ENCODE assay signal across 27 cellular contexts in the genomic region with DNA sequence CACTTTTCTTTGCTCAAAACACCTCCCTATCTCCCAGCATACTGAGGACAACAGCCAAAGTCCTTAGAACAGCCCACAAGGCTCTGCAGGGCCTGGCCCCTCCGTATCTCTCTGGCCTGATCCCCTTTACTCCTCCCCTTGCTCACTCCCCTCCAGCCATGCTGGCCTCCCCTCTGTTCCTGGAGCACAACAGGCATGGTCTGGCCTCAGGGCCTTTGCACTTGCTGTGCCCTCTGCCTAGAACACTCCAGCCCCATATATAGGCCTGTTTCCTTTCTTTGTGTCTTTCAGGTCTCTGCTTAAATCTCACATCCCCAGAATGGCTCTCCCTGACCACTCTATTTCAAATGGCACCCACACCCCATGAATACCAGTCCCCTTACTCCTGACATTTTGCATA.
A peak's percentile ranks its signal among the peaks of the same experiment; 100 is the strongest.
DNase-seq lines count a peak whose midpoint lies in the region; ATAC-seq and TF ChIP-seq lines count a peak whose summit lies in the region.
"Had no signal": no experiment of that assay in that cellular context is flagged by ENCODE, and none has a peak within 500 bp of the region (broad histone marks: within the 10 kb centered on the region; RNA-seq: fewer than 3 reads in every experiment).

No MANE protein-coding gene starts in this region.

- H3K9me3 ChIP-seq in mammary epithelial cell (replicated peaks; ENCODE audit: insufficient read depth, low read length) (no peaks in the 10 kb centered on the region), sigmoid colon (no peaks in the 10 kb centered on the region)
- H3K9me3 ChIP-seq: ascending aorta, MG63, spleen had no signal

- H3K9me3 Mint-ChIP-seq in activated CD4-positive, alpha-beta T cell treated with anti-CD3 and anti-CD28 coated beads for 36 hours (ENCODE audit: low read depth) = no peaks in the 10 kb centered on the region
- H3K9me3 Mint-ChIP-seq in immature natural killer cell = no peaks in the 10 kb centered on the region
- H3K9me3 Mint-ChIP-seq: activated CD8-positive, alpha-beta T cell treated with anti-CD3 and anti-CD28 coated beads for 36 hours; CD4-positive, alpha-beta memory T cell; naive thymus-derived CD4-positive, alpha-beta T cell had no signal

- H3K27me3 Mint-ChIP-seq in activated CD4-positive, alpha-beta T cell treated with anti-CD3 and anti-CD28 coated beads for 36 hours = peaks cover 12% of the 10 kb centered on the region
- H3K27me3 Mint-ChIP-seq in immature natural killer cell (ENCODE audit: low read depth in 3 of 3) = peaks cover 3 to 16% (median 3%) of the 10 kb centered on the region in 3 donors

- no peak for DNase-seq in mammary epithelial cell
- no peak for DNase-seq in sigmoid colon
- no peak for DNase-seq in activated CD4-positive, alpha-beta T cell treated with anti-CD3 and anti-CD28 coated beads for 36 hours
- DNase-seq in immature natural killer cell = no peak
- DNase-seq in pons (ENCODE audit: low spot score) = no peak
- DNase-seq in stimulated activated CD4-positive, alpha-beta T cell treated with anti-CD3 and anti-CD28 coated beads, Interleukin-15, amount 100 ng/mL, for 24 hours = no peak
- DNase-seq: activated CD4-positive, CD25-positive, alpha-beta regulatory T cell treated with anti-CD3 and anti-CD28 coated beads, Interleukin-2, amount 50 U/mL, for 72 hours; activated CD8-positive, alpha-beta T cell treated with anti-CD3 and anti-CD28 coated beads for 36 hours; activated effector memory CD4-positive, alpha-beta T cell treated with Interleukin-2 at 50 U/mL for 16 hours; activated T-cell treated with anti-CD3 and anti-CD28 coated beads for 4 hours; CD4-positive, alpha-beta memory T cell; HCEC 1CT; KBM-7; MG63; naive thymus-derived CD4-positive, alpha-beta T cell; NCI-H1105 treated with DMSO at 0.1 percent for 48 hours; NCI-H2107; retina; spleen; stimulated activated CD4-positive, alpha-beta T cell treated with anti-CD3 and anti-CD28 coated beads, Interleukin-2, amount 100 ng/mL, for 48 hours; T-helper 17 cell had no signal

- H3K4me3 Mint-ChIP-seq in activated CD4-positive, alpha-beta T cell treated with anti-CD3 and anti-CD28 coated beads for 36 hours = no peak overlapping the region
- no peak overlapping the region for H3K4me3 Mint-ChIP-seq in immature natural killer cell
- H3K4me3 Mint-ChIP-seq: activated CD8-positive, alpha-beta T cell treated with anti-CD3 and anti-CD28 coated beads for 36 hours; activated naive CD8-positive, alpha-beta T cell; CD4-positive, alpha-beta memory T cell; naive thymus-derived CD4-positive, alpha-beta T cell; T-helper 17 cell had no signal

- intact Hi-C loops in mammary epithelial cell (cut with micrococcal nuclease) = loop anchor here (5.0 kb wide), 1 partner anchor 72 kb away; no protein-coding TSS in a partner anchor
- intact Hi-C loops in sigmoid colon (cut with DNase I) = loop anchor here (5.0 kb wide), 1 partner anchor 32 kb away; no protein-coding TSS in a partner anchor
- intact Hi-C loops in activated CD4-positive, alpha-beta T cell treated with anti-CD3 and anti-CD28 coated beads for 36 hours (cut with DNase I, micrococcal nuclease) = no loop called here

- TF ChIP-seq POLR2A in sigmoid colon (IDR thresholded peaks at IDR 0.05) = no peak

- TF ChIP-seq CTCF in C4-2B (conservative IDR thresholded peaks at IDR 0.05) = no peak
- no peak for TF ChIP-seq CTCF in mammary epithelial cell (conservative IDR thresholded peaks at IDR 0.05 in 1 of 2, IDR thresholded peaks at IDR 0.05 in 1 of 2; ENCODE audit: extremely low read depth in 1 of 2, insufficient read depth in 1 of 2, low read depth in 1 of 2, low read length in 2 of 2)
- TF ChIP-seq CTCF in sigmoid colon (IDR thresholded peaks at IDR 0.05) = no peak

- no peak for ATAC-seq in activated CD4-positive, alpha-beta T cell treated with anti-CD3 and anti-CD28 coated beads for 36 hours
- ATAC-seq: activated CD8-positive, alpha-beta T cell treated with anti-CD3 and anti-CD28 coated beads for 36 hours; GM12878; naive thymus-derived CD4-positive, alpha-beta T cell; SK-N-SH treated with all-trans-retinoic acid at 6 μM for 48 hours; T-helper 17 cell had no signal

- no peak overlapping the region for H3K4me2 ChIP-seq in mammary epithelial cell (ENCODE audit: insufficient read depth, low read depth, low read length)

- CTCF ChIA-PET in mammary epithelial cell (lab: Charles Lee; ENCODE audit: low non-redundant PET) = no interaction called here
- CTCF ChIA-PET in activated CD4-positive, alpha-beta T cell treated with anti-CD3 and anti-CD28 coated beads for 36 hours (lab: Charles Lee) = no interaction called here

- POLR2A ChIA-PET in activated CD4-positive, alpha-beta T cell treated with anti-CD3 and anti-CD28 coated beads for 36 hours (lab: Charles Lee) = no interaction called here

- in situ Hi-C loops in mammary epithelial cell (cut with MboI; ENCODE audit: low sequenced_read_pairs in 2 of 2) = no loop called here

- H2AFZ ChIP-seq in mammary epithelial cell (ENCODE audit: low read depth, low read length) = no peak overlapping the region

- no peaks in the 10 kb centered on the region for H3K36me3 ChIP-seq in mammary epithelial cell (ENCODE audit: insufficient read depth, low read length)
- no peaks in the 10 kb centered on the region for H3K36me3 ChIP-seq in sigmoid colon
- H3K36me3 ChIP-seq: ascending aorta, spleen had no signal

- peak overlapping the region; percentile 41; the same call in 1 of the 2 replicates for H3K27ac ChIP-seq in C4-2B
- peak overlapping the region; percentile 36 for H3K27ac ChIP-seq in mammary epithelial cell (ENCODE audit: insufficient read depth, low read depth, low read length)
- H3K27ac ChIP-seq in layer of hippocampus (ENCODE audit: low read depth, low read length) = peak overlapping the region; percentile 35
- H3K27ac ChIP-seq in sigmoid colon = peak overlapping the region; percentile 81 to 97 (median 90)
- H3K27ac ChIP-seq: ascending aorta, spleen had no signal

- peak overlapping the region; percentile 18 for H3K9ac ChIP-seq in mammary epithelial cell (ENCODE audit: insufficient read depth, low read length)

- no peak overlapping the region for H3K27ac Mint-ChIP-seq in activated CD4-positive, alpha-beta T cell treated with anti-CD3 and anti-CD28 coated beads for 36 hours
- H3K27ac Mint-ChIP-seq in immature natural killer cell = no peak overlapping the region
- H3K27ac Mint-ChIP-seq: activated CD8-positive, alpha-beta T cell treated with anti-CD3 and anti-CD28 coated beads for 36 hours; activated naive CD8-positive, alpha-beta T cell; naive thymus-derived CD4-positive, alpha-beta T cell; T-helper 17 cell had no signal

- TF ChIP-seq EP300 in sigmoid colon (IDR thresholded peaks at IDR 0.05) = no peak

- H3K4me1 ChIP-seq in mammary epithelial cell (ENCODE audit: insufficient read depth, low read length) (peaks cover 18% of the 10 kb centered on the region), sigmoid colon (peaks cover 0 to 93% (median 81%) of the 10 kb centered on the region in 4 donors)
- H3K4me1 ChIP-seq: ascending aorta, spleen had no signal

- H3K79me2 ChIP-seq in mammary epithelial cell (ENCODE audit: insufficient read depth, low read length) = no peaks in the 10 kb centered on the region

- no peak overlapping the region for H3K4me3 ChIP-seq in mammary epithelial cell (replicated peaks in 1 of 3; ENCODE audit: insufficient read depth in 1 of 3, low read depth in 2 of 3, low read length in 3 of 3)
- H3K4me3 ChIP-seq in sigmoid colon = no peak overlapping the region
- H3K4me3 ChIP-seq: ascending aorta, GM12878, MG63, spleen had no signal

- H3K36me3 Mint-ChIP-seq in activated CD4-positive, alpha-beta T cell treated with anti-CD3 and anti-CD28 coated beads for 36 hours (ENCODE audit: low read depth) = no peaks in the 10 kb centered on the region
- H3K36me3 Mint-ChIP-seq in immature natural killer cell = no peaks in the 10 kb centered on the region
- H3K36me3 Mint-ChIP-seq: activated naive CD8-positive, alpha-beta T cell; CD4-positive, alpha-beta memory T cell; naive thymus-derived CD4-positive, alpha-beta T cell had no signal

- no peaks in the 10 kb centered on the region for H4K20me1 ChIP-seq in mammary epithelial cell (ENCODE audit: insufficient read depth, low read length)

- H3K4me1 Mint-ChIP-seq in activated CD4-positive, alpha-beta T cell treated with anti-CD3 and anti-CD28 coated beads for 36 hours = no peaks in the 10 kb centered on the region
- no peaks in the 10 kb centered on the region for H3K4me1 Mint-ChIP-seq in immature natural killer cell
- H3K4me1 Mint-ChIP-seq: CD4-positive, alpha-beta memory T cell; naive thymus-derived CD4-positive, alpha-beta T cell had no signal

- BruUV-seq in mammary epithelial cell (replicated peaks; lab: Mats Ljungman, UMichigan) = no TSS peak

- H3K27me3 ChIP-seq in mammary epithelial cell (ENCODE audit: insufficient read depth, low read length) = peaks cover 2% of the 10 kb centered on the region
- no peaks in the 10 kb centered on the region for H3K27me3 ChIP-seq in layer of hippocampus (ENCODE audit: control insufficient read depth, insufficient read depth, low read length)
- H3K27me3 ChIP-seq in sigmoid colon = no peaks in the 10 kb centered on the region
- H3K27me3 ChIP-seq: ascending aorta, MG63 had no signal

- dilution Hi-C loops in mammary epithelial cell (cut with HindIII; ENCODE audit: low sequenced_read_pairs) = loop anchor here (5.0 kb wide), 3 partner anchors 37 to 77 kb away; no protein-coding TSS in a partner anchor

- WGBS in mammary epithelial cell (ENCODE audit: low coverage, missing lambda C conversion rate) = 83% methylated on average over 1 of the region's 1 CpG
- WGBS in sigmoid colon, 2 donors = 79 to 93% methylated on average over 1 of the region's 1 CpG

Comparison
In these comparisons a context has a peak if more than half of its experiments do, and no peak if none do; other contexts are left out.
1. H3K27ac ChIP-seq: peak in every context shown above with its lines; median percentile 90 in sigmoid colon; 41 in C4-2B; 36 in mammary epithelial cell; 35 in layer of hippocampus.
2. intact Hi-C loops: an anchor here in mammary epithelial cell (5.0 kb wide) and sigmoid colon (5.0 kb wide); none called in activated CD4-positive, alpha-beta T cell treated with anti-CD3 and anti-CD28 coated beads for 36 hours.